Comparison of ENCODE assay signal across 9 cellular contexts in the genomic region with DNA sequence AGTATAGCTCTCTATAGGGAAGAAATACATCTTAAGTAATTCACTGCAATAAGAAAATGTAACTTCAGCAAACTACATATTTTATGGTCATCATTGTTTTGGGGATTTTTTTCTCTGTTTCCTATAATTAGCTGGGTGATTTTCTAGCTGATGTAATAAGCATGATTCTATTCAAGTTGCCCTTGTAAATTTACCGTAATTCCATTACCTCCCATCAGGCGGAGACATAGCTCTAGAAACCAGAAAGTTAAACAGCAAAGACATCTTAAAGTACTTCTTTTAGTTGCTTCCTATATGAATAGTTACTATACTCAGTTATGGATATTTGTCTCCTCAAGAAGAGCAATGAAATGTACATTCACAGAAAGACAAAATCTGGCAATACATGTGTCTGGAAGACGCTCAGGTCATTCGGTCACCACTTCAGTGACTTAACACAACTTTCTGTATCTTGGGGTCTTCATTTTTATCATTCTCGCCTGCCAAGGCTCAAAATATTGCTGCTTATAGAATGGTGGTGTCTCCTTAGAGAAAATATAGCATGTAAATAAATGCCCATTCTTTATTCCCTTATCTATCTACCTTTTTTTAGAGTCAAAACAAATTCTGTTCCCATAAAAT.
DNase-seq lines count a peak whose midpoint lies in the region; ATAC-seq, FAIRE-seq and TF ChIP-seq lines count a peak whose summit lies in the region.
"Had no signal": no experiment of that assay in that cellular context is flagged by ENCODE, and none has a peak within 500 bp of the region (broad histone marks: within the 10 kb centered on the region; RNA-seq: fewer than 3 reads in every experiment).

No MANE protein-coding gene starts in this region.

- DNase-seq in AML-193 (lab: John Stamatoyannopoulos, UW): peak; percentile 32 to 62
- peak; percentile 14 for DNase-seq in NCI-H524 treated with DMSO at 0.1 percent for 48 hours (lab: John Stamatoyannopoulos, UW)
- DNase-seq in H1 (ENCODE audit: low read depth in 1 of 2, low spot score in 2 of 2): no peak
- DNase-seq in skeletal muscle cell (ENCODE audit: low read depth): peak; percentile 48
- no peak for DNase-seq in NCI-H2227 treated with DMSO at 0.1 percent for 48 hours (lab: John Stamatoyannopoulos, UW)
- no peak for DNase-seq in activated gamma-delta T cell treated with Interleukin-2 at 50 U/mL for 16 hours

- no peak overlapping the region for H4K91ac ChIP-seq in H1 (replicated peaks; ENCODE audit: insufficient read length, low read length)

- POLR2A ChIA-PET in H1 (lab: Charles Lee; ENCODE audit: partially characterized antibody): no interaction called here

- no peak overlapping the region for H3K4me2 ChIP-seq in H1 (ENCODE audit: insufficient read depth in 1 of 2, low read depth in 2 of 2, low read length in 2 of 2)

- TF ChIP-seq POLR2A in H1 (IDR thresholded peaks at IDR 0.05; ENCODE audit: control extremely low read depth in 1 of 2, low read depth in 2 of 2, low read length in 2 of 2): no peak

- no peak overlapping the region for H3K9ac ChIP-seq in H1 (replicated peaks in 1 of 4; ENCODE audit: extremely low read depth in 1 of 4, low read depth in 3 of 4, low read length in 3 of 4)

- H2BK12ac ChIP-seq in H1 (ENCODE audit: low read depth, low read length): no peak overlapping the region

- H3K4me1 ChIP-seq in H1 (replicated peaks in 1 of 4; ENCODE audit: control insufficient read depth in 3 of 4, insufficient read depth in 4 of 4, low read length in 3 of 4): no peaks in the 10 kb centered on the region
- H3K4me1 ChIP-seq: SJSA1 had no signal

- no peak overlapping the region for H3K56ac ChIP-seq in H1 (replicated peaks; ENCODE audit: insufficient read length, low read depth, low read length)

- H2BK15ac ChIP-seq in H1 (ENCODE audit: low read length): no peak overlapping the region

- peak; percentile 92 for ATAC-seq in GM18517 (IDR thresholded peaks at IDR 0.05; ENCODE audit: unreplicated experiment)
- ATAC-seq in HG03095 (IDR thresholded peaks at IDR 0.05; ENCODE audit: unreplicated experiment): peak; percentile 80

- H3K4me3 ChIP-seq in H1 (ENCODE audit: extremely low read depth in 1 of 4, insufficient read depth in 2 of 4, low read depth in 3 of 4, low read length in 4 of 4): no peak overlapping the region
- no peak overlapping the region for H3K4me3 ChIP-seq in skeletal muscle cell (ENCODE audit: low read depth, low read length)
- H3K4me3 ChIP-seq: SJSA1 had no signal

- H2BK5ac ChIP-seq in H1 (ENCODE audit: low read depth, low read length): no peak overlapping the region

- H3K4ac ChIP-seq in H1 (replicated peaks; ENCODE audit: insufficient read length, low read depth, low read length): no peak overlapping the region

- peak in 2 of 3 experiments; percentile 60 to 70; a peak in 2 of 4 replicates for TF ChIP-seq CTCF in H1 (IDR thresholded peaks at IDR 0.05; ENCODE audit: control extremely low read depth in 1 of 3, insufficient read depth in 1 of 3, low read depth in 1 of 3, low read length in 3 of 3)

- no peaks in the 10 kb centered on the region for H3K36me3 ChIP-seq in H1 (ENCODE audit: control insufficient read depth in 2 of 4, insufficient read depth in 4 of 4, low read length in 3 of 4)
- H3K36me3 ChIP-seq: SJSA1 had no signal

- H2BK20ac ChIP-seq in H1 (ENCODE audit: low read length): no peak overlapping the region

- no peaks in the 10 kb centered on the region for H3K23me2 ChIP-seq in H1 (ENCODE audit: low read depth, low read length)

- no peak overlapping the region for H4K8ac ChIP-seq in H1 (ENCODE audit: extremely low read depth, insufficient read depth, low read length)

- H4K20me1 ChIP-seq in H1 (replicated peaks in 1 of 2; ENCODE audit: control insufficient read depth in 1 of 2, insufficient read depth in 2 of 2, low read length in 2 of 2): no peaks in the 10 kb centered on the region

- H2AK5ac ChIP-seq in H1 (ENCODE audit: low read depth, low read length): no peak overlapping the region

- CTCF ChIA-PET in H1 (lab: Charles Lee; ENCODE audit: partially characterized antibody): interaction anchor here (0.7 to 4.8 kb wide), 22 partner anchors 9 to 406 kb away, joined by 3 to 49 read pairs (median 3); no protein-coding TSS in a partner anchor

- no peaks in the 10 kb centered on the region for H3K79me2 ChIP-seq in H1 (ENCODE audit: control insufficient read depth in 1 of 2, insufficient read depth in 2 of 2, low read length in 2 of 2)

- H2AFZ ChIP-seq in H1 (ENCODE audit: low read length): no peak overlapping the region

- no peak for TF ChIP-seq EP300 in H1 (IDR thresholded peaks at IDR 0.05; ENCODE audit: borderline replicate concordance in 1 of 2, low read depth in 2 of 2, low read length in 2 of 2)

- H3K27me3 ChIP-seq in H1 (replicated peaks in 1 of 4; ENCODE audit: control insufficient read depth in 3 of 4, extremely low read depth in 1 of 4, insufficient read depth in 3 of 4, low read length in 3 of 4): no peaks in the 10 kb centered on the region
- H3K27me3 ChIP-seq: SJSA1 had no signal

- no peaks in the 10 kb centered on the region for H3K79me1 ChIP-seq in H1 (ENCODE audit: low read depth, low read length)

- H3K27ac ChIP-seq in H1 (ENCODE audit: low read depth, low read length): no peak overlapping the region
- H3K27ac ChIP-seq: SJSA1 had no signal

- H4K5ac ChIP-seq in H1 (ENCODE audit: insufficient read length, low read depth, low read length): no peak overlapping the region

- no peak overlapping the region for H3K23ac ChIP-seq in H1 (ENCODE audit: insufficient read length)

- H3K9me3 ChIP-seq in H1 (ENCODE audit: insufficient read depth in 2 of 2, low read depth in 1 of 2, low read length in 1 of 2): no peaks in the 10 kb centered on the region
- H3K9me3 ChIP-seq: SJSA1 had no signal

- no peak overlapping the region for H3K14ac ChIP-seq in H1 (ENCODE audit: insufficient read length)

- TF ChIP-seq RAD21 in H1 (IDR thresholded peaks at IDR 0.05 in 1 of 2, conservative IDR thresholded peaks at IDR 0.05 in 1 of 2; ENCODE audit: low read depth in 2 of 2, low read length in 2 of 2): peak; percentile 85 to 86

- H3K18ac ChIP-seq in H1 (ENCODE audit: extremely low read depth, low read length): no peak overlapping the region

- FAIRE-seq in H1 (lab: Jason Lieb, UNC): peak; percentile 95

- WGBS in H1 (ENCODE audit: extremely low coverage in 1 of 2, insufficient coverage in 1 of 2, insufficient read length in 1 of 2, insufficient replicate concordance in 2 of 2, low coverage in 1 of 2, low lambda C conversion rate in 2 of 2, missing lambda C conversion rate in 1 of 2), 2 experiments: 71% methylated on average over 5 of the region's 5 CpGs; no CpG with 5 or more reads in 1 of the 2 experiments

- H2BK120ac ChIP-seq in H1 (replicated peaks; ENCODE audit: low read depth, low read length): no peak overlapping the region

TF ChIP-seq in H1, 55 proteins besides CTCF, POLR2A, EP300 and RAD21 (continues in another document):
- TF ChIP-seq, protein P1, sequence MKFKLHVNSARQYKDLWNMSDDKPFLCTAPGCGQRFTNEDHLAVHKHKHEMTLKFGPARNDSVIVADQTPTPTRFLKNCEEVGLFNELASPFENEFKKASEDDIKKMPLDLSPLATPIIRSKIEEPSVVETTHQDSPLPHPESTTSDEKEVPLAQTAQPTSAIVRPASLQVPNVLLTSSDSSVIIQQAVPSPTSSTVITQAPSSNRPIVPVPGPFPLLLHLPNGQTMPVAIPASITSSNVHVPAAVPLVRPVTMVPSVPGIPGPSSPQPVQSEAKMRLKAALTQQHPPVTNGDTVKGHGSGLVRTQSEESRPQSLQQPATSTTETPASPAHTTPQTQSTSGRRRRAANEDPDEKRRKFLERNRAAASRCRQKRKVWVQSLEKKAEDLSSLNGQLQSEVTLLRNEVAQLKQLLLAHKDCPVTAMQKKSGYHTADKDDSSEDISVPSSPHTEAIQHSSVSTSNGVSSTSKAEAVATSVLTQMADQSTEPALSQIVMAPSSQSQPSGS (IDR thresholded peaks at IDR 0.05; ENCODE audit: low read length): no peak

Comparison
In these comparisons a context has a peak if more than half of its experiments do, and no peak if none do; other contexts are left out.
1. DNase-seq: peak in AML-193 (2 of 2), NCI-H524 treated with DMSO at 0.1 percent for 48 hours (single experiment) and skeletal muscle cell (single experiment); none in H1 (0 of 2), NCI-H2227 treated with DMSO at 0.1 percent for 48 hours (single experiment) and activated gamma-delta T cell treated with Interleukin-2 at 50 U/mL for 16 hours (single experiment).